ENCODE assay signal across 23 cellular contexts in the genomic region with DNA sequence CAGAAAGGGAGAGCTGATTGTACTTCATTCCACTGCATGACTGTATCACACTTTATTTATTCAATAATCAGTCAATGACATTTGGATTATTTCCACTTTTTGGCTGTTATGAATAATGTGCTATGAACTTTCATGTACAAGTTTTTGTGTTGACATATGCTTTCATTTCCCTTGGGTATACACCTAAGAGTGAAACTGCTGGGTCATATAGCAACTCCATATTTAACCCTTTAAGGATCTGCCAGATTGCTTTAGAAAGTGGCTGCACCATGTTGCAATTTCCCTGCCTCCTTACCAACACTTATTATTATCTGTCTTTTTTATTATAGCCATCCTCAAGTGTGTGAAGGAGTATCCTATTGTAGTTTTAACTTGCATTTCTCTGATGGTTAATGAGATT.
"Had no signal": no experiment of that assay in that cellular context is flagged by ENCODE, and none has a peak within 500 bp of the region (broad histone marks: within the 10 kb centered on the region; RNA-seq: fewer than 3 reads in every experiment).

No MANE protein-coding gene starts in this region.

- H3K4me1 Mint-ChIP-seq: activated naive CD8-positive, alpha-beta T cell treated with anti-CD3 and anti-CD28 coated beads, Interleukin-2, amount 10 ng/mL, durations not matched to agents 7 days and 5 days had no signal

- H3K4me1 ChIP-seq: adrenal gland had no signal

- DNase-seq: activated CD4-positive, alpha-beta T cell treated with anti-CD3 and anti-CD28 coated beads for 4 hours; activated CD4-positive, CD25-positive, alpha-beta regulatory T cell; activated CD8-positive, alpha-beta memory T cell treated with anti-CD3 and anti-CD28 coated beads, Interleukin-2, amount 50 U/mL, for 4 hours; activated CD8-positive, alpha-beta T cell treated with anti-CD3 and anti-CD28 coated beads for 36 hours; activated naive CD4-positive, alpha-beta T cell treated with anti-CD3 and anti-CD28 coated beads, Interleukin-2, amount 50 U/mL, for 16 hours; activated naive CD8-positive, alpha-beta T cell treated with anti-CD3 and anti-CD28 coated beads, Interleukin-2, amount 10 ng/mL, durations not matched to agents 7 days and 5 days; activated T-cell treated with anti-CD3 and anti-CD28 coated beads, Interleukin-2, amount 50 U/mL, for 72 hours; adrenal gland; anterior cingulate cortex; cerebellar nuclear complex; NCI-H1092; NCI-H1417; NCI-H1930; NCI-H345; NCI-H510A; NCI-H526 treated with DMSO at 0.1 percent for 48 hours; NCI-H82; RPMI8226 had no signal

- H3K4me3 Mint-ChIP-seq: activated CD8-positive, alpha-beta T cell treated with anti-CD3 and anti-CD28 coated beads for 36 hours; activated naive CD8-positive, alpha-beta T cell treated with anti-CD3 and anti-CD28 coated beads, Interleukin-2, amount 10 ng/mL, durations not matched to agents 7 days and 5 days; activated T-cell treated with anti-CD3 and anti-CD28 coated beads, Interleukin-2, amount 50 U/mL, for 72 hours had no signal

- FAIRE-seq: colon had no signal

- H3K27me3 Mint-ChIP-seq: activated CD8-positive, alpha-beta T cell treated with anti-CD3 and anti-CD28 coated beads for 36 hours; activated naive CD8-positive, alpha-beta T cell treated with anti-CD3 and anti-CD28 coated beads, Interleukin-2, amount 10 ng/mL, durations not matched to agents 7 days and 5 days had no signal

- H3K9me3 ChIP-seq: adrenal gland had no signal

- H3K36me3 ChIP-seq: adrenal gland had no signal

- H3K4me3 ChIP-seq: adrenal gland, SK-N-MC had no signal

- H3K36me3 Mint-ChIP-seq: activated naive CD8-positive, alpha-beta T cell treated with anti-CD3 and anti-CD28 coated beads, Interleukin-2, amount 10 ng/mL, durations not matched to agents 7 days and 5 days had no signal

- H3K27ac ChIP-seq: adrenal gland, SK-N-MC, VCaP had no signal

- H3K9me3 Mint-ChIP-seq: activated naive CD8-positive, alpha-beta T cell treated with anti-CD3 and anti-CD28 coated beads, Interleukin-2, amount 10 ng/mL, durations not matched to agents 7 days and 5 days had no signal

- ATAC-seq: activated CD8-positive, alpha-beta T cell treated with anti-CD3 and anti-CD28 coated beads for 36 hours; Panc1; Right ventricle myocardium inferior had no signal

- H3K27me3 ChIP-seq: adrenal gland had no signal

- H3K27ac Mint-ChIP-seq: activated CD8-positive, alpha-beta T cell treated with anti-CD3 and anti-CD28 coated beads for 36 hours; activated naive CD8-positive, alpha-beta T cell treated with anti-CD3 and anti-CD28 coated beads, Interleukin-2, amount 10 ng/mL, durations not matched to agents 7 days and 5 days; activated T-cell treated with anti-CD3 and anti-CD28 coated beads, Interleukin-2, amount 50 U/mL, for 72 hours had no signal
